In the genomic region with DNA sequence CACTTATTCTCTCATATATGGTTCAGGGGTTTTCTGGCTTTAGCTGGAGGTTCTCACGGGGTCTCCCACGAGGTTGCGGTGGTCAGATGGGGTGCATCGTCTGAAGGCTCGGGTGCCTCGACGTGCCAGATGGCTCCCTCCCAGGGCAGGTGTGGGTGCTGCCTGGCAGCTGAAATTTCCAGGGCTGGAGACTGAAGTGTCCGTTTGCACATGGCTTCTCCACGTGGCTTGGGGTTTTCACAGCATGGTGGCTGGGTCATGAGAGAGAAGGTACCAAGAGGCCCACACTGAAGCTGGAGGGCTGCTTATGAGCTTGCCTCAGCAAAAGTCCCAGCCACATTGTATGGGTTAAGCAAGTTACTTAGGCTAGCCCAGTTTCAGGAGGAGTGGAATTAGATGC, we compare ENCODE assay signal across 1 cellular context.
TF ChIP-seq lines count a peak whose summit lies in the region.

No MANE protein-coding gene starts in this region.

TF ChIP-seq in H1, 55 proteins besides CTCF, POLR2A, EP300 and RAD21:
- no peak for TF ChIP-seq NRF1 (IDR thresholded peaks at IDR 0.05; ENCODE audit: low read depth, low read length)
- TF ChIP-seq EGR1 (IDR thresholded peaks at IDR 0.05; ENCODE audit: borderline replicate concordance, low read depth, low read length), result no peak
- no peak for TF ChIP-seq BACH1 (IDR thresholded peaks at IDR 0.05; ENCODE audit: low read length)
- peak; percentile 75 for TF ChIP-seq MAX (IDR thresholded peaks at IDR 0.05)
- TF ChIP-seq, protein P1, sequence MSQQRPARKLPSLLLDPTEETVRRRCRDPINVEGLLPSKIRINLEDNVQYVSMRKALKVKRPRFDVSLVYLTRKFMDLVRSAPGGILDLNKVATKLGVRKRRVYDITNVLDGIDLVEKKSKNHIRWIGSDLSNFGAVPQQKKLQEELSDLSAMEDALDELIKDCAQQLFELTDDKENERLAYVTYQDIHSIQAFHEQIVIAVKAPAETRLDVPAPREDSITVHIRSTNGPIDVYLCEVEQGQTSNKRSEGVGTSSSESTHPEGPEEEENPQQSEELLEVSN (IDR thresholded peaks at IDR 0.05), result peak; percentile 6; the same call in 1 of the 2 replicates
- no peak for TF ChIP-seq SAP30 (IDR thresholded peaks at IDR 0.05; ENCODE audit: insufficient read depth, insufficient replicate concordance, low read length)
- no peak for TF ChIP-seq JUND (IDR thresholded peaks at IDR 0.05; ENCODE audit: low read length)
- TF ChIP-seq EZH2 (IDR thresholded peaks at IDR 0.05; ENCODE audit: low read depth, low read length, severe bottlenecking), result peak; percentile 45
- TF ChIP-seq POLR2AphosphoS5 (IDR thresholded peaks at IDR 0.05; ENCODE audit: low read depth, low read length), result no peak
- TF ChIP-seq SIRT6 (IDR thresholded peaks at IDR 0.05; ENCODE audit: low read length), result no peak
- TF ChIP-seq CTBP2 (IDR thresholded peaks at IDR 0.05; ENCODE audit: borderline replicate concordance, insufficient read depth, insufficient read length, low read length), result no peak
TF ChIP-seq in H1: peak in this region for 3.
